In the genomic region with DNA sequence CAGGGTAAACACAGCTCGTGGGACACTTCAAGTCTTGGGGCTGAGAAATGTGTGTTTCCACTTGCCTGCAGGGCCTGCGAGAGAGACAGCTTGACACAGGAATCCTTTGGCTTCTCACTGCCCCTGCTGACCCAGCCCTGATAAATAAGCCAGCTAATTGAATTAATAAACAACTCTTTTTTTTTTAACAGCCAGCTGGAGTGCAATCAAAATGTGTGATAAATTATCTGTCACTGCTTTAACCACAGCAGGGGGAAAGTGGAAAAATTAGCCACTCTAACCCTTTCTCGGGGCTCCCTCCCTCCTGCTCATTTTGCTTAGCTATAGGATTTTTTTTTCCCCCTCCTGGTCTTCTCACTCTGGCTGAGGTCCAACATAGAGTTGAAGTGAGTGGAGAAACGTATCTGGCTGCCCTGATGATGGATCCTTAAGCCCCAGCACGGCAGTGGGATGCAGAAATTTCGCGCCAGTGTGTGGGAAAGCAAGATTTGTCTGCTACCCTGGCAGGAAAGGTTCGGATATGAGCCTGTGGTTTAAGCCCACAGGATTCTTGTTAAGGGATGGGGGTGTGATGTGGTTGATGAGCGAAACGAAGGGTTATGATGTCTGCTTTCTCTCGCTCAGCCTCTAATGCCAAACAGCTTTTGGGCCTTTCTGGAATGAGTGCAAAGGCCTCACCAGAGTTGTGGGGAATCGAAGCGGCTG, we compare ENCODE assay signal across 8 cellular contexts.
DNase-seq lines count a peak whose midpoint lies in the region; ATAC-seq and TF ChIP-seq lines count a peak whose summit lies in the region.

No MANE protein-coding gene starts in this region.

- no peak for TF ChIP-seq POLR2A in prostate gland (IDR thresholded peaks at IDR 0.05)

- 70% methylated on average over 13 of the region's 13 CpGs for WGBS in prostate gland

- no peaks in the 10 kb centered on the region for H3K36me3 Mint-ChIP-seq in activated naive CD8-positive, alpha-beta T cell treated with anti-CD3 and anti-CD28 coated beads, Interleukin-2, amount 50 U/mL, for 24 hours (ENCODE audit: low read depth)
- no peaks in the 10 kb centered on the region for H3K36me3 Mint-ChIP-seq in activated naive CD8-positive, alpha-beta T cell treated with anti-CD3 and anti-CD28 coated beads for 36 hours

- H3K27me3 ChIP-seq in prostate gland (replicated peaks; ENCODE audit: insufficient read depth): no peaks in the 10 kb centered on the region

- H3K4me1 ChIP-seq in prostate gland (replicated peaks): no peaks in the 10 kb centered on the region

- H3K36me3 ChIP-seq in prostate gland: no peaks in the 10 kb centered on the region

- H3K27me3 Mint-ChIP-seq in activated naive CD8-positive, alpha-beta T cell treated with anti-CD3 and anti-CD28 coated beads, Interleukin-2, amount 50 U/mL, for 24 hours: peaks cover 4% of the 10 kb centered on the region
- H3K27me3 Mint-ChIP-seq in activated naive CD8-positive, alpha-beta T cell treated with anti-CD3 and anti-CD28 coated beads for 36 hours: peaks cover 3% of the 10 kb centered on the region

- ATAC-seq in activated naive CD8-positive, alpha-beta T cell treated with anti-CD3 and anti-CD28 coated beads, Interleukin-2, amount 50 U/mL, for 24 hours: no peak
- no peak for ATAC-seq in GM19455 (IDR thresholded peaks at IDR 0.05; ENCODE audit: unreplicated experiment)

- TF ChIP-seq CTCF in fibroblast of villous mesenchyme (IDR thresholded peaks at IDR 0.05; ENCODE audit: insufficient read depth, low read depth, low read length) (no peak), prostate gland (IDR thresholded peaks at IDR 0.05) (no peak)

- H3K4me3 Mint-ChIP-seq in activated naive CD8-positive, alpha-beta T cell treated with anti-CD3 and anti-CD28 coated beads, Interleukin-2, amount 50 U/mL, for 24 hours: no peak overlapping the region
- H3K4me3 Mint-ChIP-seq in activated naive CD8-positive, alpha-beta T cell treated with anti-CD3 and anti-CD28 coated beads for 36 hours: no peak overlapping the region

- peaks cover 13% of the 10 kb centered on the region for H3K4me1 Mint-ChIP-seq in activated naive CD8-positive, alpha-beta T cell treated with anti-CD3 and anti-CD28 coated beads, Interleukin-2, amount 50 U/mL, for 24 hours
- H3K4me1 Mint-ChIP-seq in activated naive CD8-positive, alpha-beta T cell treated with anti-CD3 and anti-CD28 coated beads for 36 hours: peaks cover 6% of the 10 kb centered on the region

- no peaks in the 10 kb centered on the region for H3K9me3 Mint-ChIP-seq in activated naive CD8-positive, alpha-beta T cell treated with anti-CD3 and anti-CD28 coated beads, Interleukin-2, amount 50 U/mL, for 24 hours
- no peaks in the 10 kb centered on the region for H3K9me3 Mint-ChIP-seq in activated naive CD8-positive, alpha-beta T cell treated with anti-CD3 and anti-CD28 coated beads for 36 hours

- no peaks in the 10 kb centered on the region for H3K9me3 ChIP-seq in prostate gland

- intact Hi-C loops in prostate gland (cut with DNase I): no loop called here

- H3K27ac Mint-ChIP-seq in activated naive CD8-positive, alpha-beta T cell treated with anti-CD3 and anti-CD28 coated beads, Interleukin-2, amount 50 U/mL, for 24 hours: peak overlapping the region; percentile 18
- H3K27ac Mint-ChIP-seq in activated naive CD8-positive, alpha-beta T cell treated with anti-CD3 and anti-CD28 coated beads for 36 hours: no peak overlapping the region

- H3K4me3 ChIP-seq in fibroblast of villous mesenchyme (ENCODE audit: low read depth, low read length) (no peak overlapping the region), prostate gland (no peak overlapping the region)

- H3K27ac ChIP-seq in temporal lobe (ENCODE audit: low read depth, low read length) (peak overlapping the region; percentile 48), prostate gland (no peak overlapping the region)

- DNase-seq in activated naive CD8-positive, alpha-beta T cell treated with anti-CD3 and anti-CD28 coated beads, Interleukin-2, amount 50 U/mL, for 24 hours: no peak
- DNase-seq in activated naive CD8-positive, alpha-beta T cell treated with anti-CD3 and anti-CD28 coated beads for 36 hours: no peak
- peak; percentile 83 for DNase-seq in NCI-H69 (lab: John Stamatoyannopoulos, UW)
- peak; percentile 45 for DNase-seq in fibroblast of villous mesenchyme (ENCODE audit: low read depth)
- DNase-seq in NK-92 (lab: John Stamatoyannopoulos, UW; ENCODE audit: unreplicated experiment): no peak
- DNase-seq in prostate gland (ENCODE audit: low spot score): no peak

Comparison
In these comparisons a context has a peak if more than half of its experiments do, and no peak if none do; other contexts are left out.
1. DNase-seq: peak in NCI-H69 (single experiment) and fibroblast of villous mesenchyme (single experiment); none in activated naive CD8-positive, alpha-beta T cell treated with anti-CD3 and anti-CD28 coated beads, Interleukin-2, amount 50 U/mL, for 24 hours (single experiment), activated naive CD8-positive, alpha-beta T cell treated with anti-CD3 and anti-CD28 coated beads for 36 hours (single experiment), NK-92 (single experiment) and prostate gland (single experiment).